ENCODE assay signal across 29 cellular contexts in the genomic region with DNA sequence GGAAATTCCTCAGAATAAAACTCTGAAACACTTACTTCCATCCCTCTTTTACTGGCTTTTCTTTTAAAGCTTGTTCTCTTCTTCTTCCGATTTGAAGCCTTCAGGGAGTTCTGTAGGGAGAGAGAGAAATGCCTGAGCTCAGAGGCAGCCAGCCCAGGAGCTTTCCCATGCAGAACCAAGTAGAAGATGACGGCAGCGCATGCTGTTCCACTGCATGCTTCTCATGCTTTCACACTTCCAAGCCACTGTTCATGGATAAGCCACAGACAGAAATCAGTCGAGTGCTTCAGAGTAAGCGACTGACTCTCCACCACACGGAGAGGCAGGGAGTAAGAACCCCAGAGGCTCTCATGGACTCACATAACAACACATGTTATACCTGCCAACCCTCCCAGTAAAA.
DNase-seq lines count a peak whose midpoint lies in the region; ATAC-seq and TF ChIP-seq lines count a peak whose summit lies in the region.
"Had no signal": no experiment of that assay in that cellular context is flagged by ENCODE, and none has a peak within 500 bp of the region (broad histone marks: within the 10 kb centered on the region; RNA-seq: fewer than 3 reads in every experiment).

No MANE protein-coding gene starts in this region.

- H3K27me3 ChIP-seq in right cardiac atrium (ENCODE audit: control insufficient read depth, insufficient read depth), result no peaks in the 10 kb centered on the region
- peaks cover 5% of the 10 kb centered on the region for H3K27me3 ChIP-seq in left ventricle myocardium inferior (ENCODE audit: low read depth)
- no peaks in the 10 kb centered on the region for H3K27me3 ChIP-seq in thyroid gland
- peaks cover 0 to 11% of the 10 kb centered on the region in 2 donors for H3K27me3 ChIP-seq in left lung
- H3K27me3 ChIP-seq: esophagus squamous epithelium had no signal

- H3K36me3 Mint-ChIP-seq in osteocyte (ENCODE audit: unreplicated experiment), result no peaks in the 10 kb centered on the region
- H3K36me3 Mint-ChIP-seq: activated CD8-positive, alpha-beta memory T cell treated with anti-CD3 and anti-CD28 coated beads, Interleukin-2, amount 10 ng/mL, durations not matched to agents 7 days and 5 days; CD8-positive, alpha-beta T cell; natural killer cell treated with Interleukin-12 subunit alpha and Interleukin-12 subunit beta and Interleukin-15 and Interleukin-18, amount 100 ng/mL, for 72 hours had no signal

- H3K9me3 Mint-ChIP-seq in osteocyte (ENCODE audit: unreplicated experiment), result no peaks in the 10 kb centered on the region
- H3K9me3 Mint-ChIP-seq: activated T-cell treated with anti-CD3 and anti-CD28 coated beads, Interleukin-2, amount 50 U/mL, for 4 hours; CD8-positive, alpha-beta T cell; natural killer cell treated with Interleukin-12 subunit alpha and Interleukin-12 subunit beta and Interleukin-15 and Interleukin-18, amount 100 ng/mL, for 72 hours; stimulated activated naive CD8-positive, alpha-beta T cell treated with anti-CD3 and anti-CD28 coated beads, Interleukin-15, Interleukin-2, amounts not matched to agents 100 ng/mL and 50 ng/mL, for 24 hours had no signal

- 41% methylated on average over 6 of the region's 6 CpGs for WGBS in right cardiac atrium
- 34 to 38% methylated on average over 6 of the region's 6 CpGs for WGBS in thyroid gland, 2 donors

- H3K9me3 ChIP-seq in right cardiac atrium (ENCODE audit: control insufficient read depth, low read length), result no peaks in the 10 kb centered on the region
- H3K9me3 ChIP-seq in left ventricle myocardium inferior (replicated peaks), result no peaks in the 10 kb centered on the region
- no peaks in the 10 kb centered on the region for H3K9me3 ChIP-seq in thyroid gland
- H3K9me3 ChIP-seq in left lung, result no peaks in the 10 kb centered on the region
- H3K9me3 ChIP-seq: esophagus squamous epithelium, mucosa of descending colon, spleen, thoracic aorta had no signal

- no peaks in the 10 kb centered on the region for H3K27me3 Mint-ChIP-seq in osteocyte (ENCODE audit: unreplicated experiment)

- H3K4me1 ChIP-seq in right cardiac atrium (ENCODE audit: control insufficient read depth, insufficient read depth, low read length) (no peaks in the 10 kb centered on the region), left ventricle myocardium inferior (peaks cover 6% of the 10 kb centered on the region), thyroid gland (peaks cover 10 to 23% of the 10 kb centered on the region in 2 donors), left lung (no peaks in the 10 kb centered on the region)
- H3K4me1 ChIP-seq: esophagus squamous epithelium, spleen had no signal

- H3K27ac ChIP-seq in right cardiac atrium (ENCODE audit: low read length), result no peak overlapping the region
- no peak overlapping the region for H3K27ac ChIP-seq in left ventricle myocardium inferior (replicated peaks)
- peak overlapping the region; percentile 85 to 95 (median 88) for H3K27ac ChIP-seq in thyroid gland
- H3K27ac ChIP-seq in left lung, result no peak overlapping the region
- H3K27ac ChIP-seq: esophagus squamous epithelium, spleen had no signal

- H3K36me3 ChIP-seq in left ventricle myocardium inferior, result no peaks in the 10 kb centered on the region
- no peaks in the 10 kb centered on the region for H3K36me3 ChIP-seq in thyroid gland
- H3K36me3 ChIP-seq in left lung, result no peaks in the 10 kb centered on the region
- H3K36me3 ChIP-seq: esophagus squamous epithelium, spleen, thoracic aorta had no signal

- intact Hi-C loops in right cardiac atrium (cut with DNase I), result no loop called here
- intact Hi-C loops in left ventricle myocardium inferior (cut with micrococcal nuclease), result no loop called here
- intact Hi-C loops in thyroid gland (cut with DNase I), result no loop called here
- intact Hi-C loops in posterior cingulate gyrus (cut with DNase I), result loop anchor here (5.0 kb wide), 1 partner anchor 398 kb away; no protein-coding TSS in a partner anchor
- intact Hi-C loops in left lung (cut with DNase I), result loop anchor here in 1 of 2 donors (10.0 kb wide), 1 partner anchor 1125 kb away; no protein-coding TSS in a partner anchor

- H3K4me3 ChIP-seq in right cardiac atrium (ENCODE audit: low read length) (no peak overlapping the region), left ventricle myocardium inferior (no peak overlapping the region), thyroid gland (replicated peaks in 1 of 3) (peak overlapping the region; percentile 2 to 30 (median 18)), left lung (no peak overlapping the region)
- H3K4me3 ChIP-seq: esophagus squamous epithelium, lung, mucosa of descending colon, spleen, thoracic aorta had no signal

- H3K4me3 Mint-ChIP-seq in osteocyte (ENCODE audit: unreplicated experiment), result no peak overlapping the region
- H3K4me3 Mint-ChIP-seq: activated CD8-positive, alpha-beta memory T cell treated with anti-CD3 and anti-CD28 coated beads, Interleukin-2, amount 10 ng/mL, durations not matched to agents 7 days and 5 days; activated T-cell treated with anti-CD3 and anti-CD28 coated beads, Interleukin-2, amount 50 U/mL, for 4 hours; B cell; CD8-positive, alpha-beta T cell; natural killer cell treated with Interleukin-12 subunit alpha and Interleukin-12 subunit beta and Interleukin-15 and Interleukin-18, amount 100 ng/mL, for 72 hours; stimulated activated naive CD8-positive, alpha-beta T cell treated with anti-CD3 and anti-CD28 coated beads, Interleukin-15, Interleukin-2, amounts not matched to agents 100 ng/mL and 50 ng/mL, for 24 hours; T-helper 17 cell had no signal

- no peak for TF ChIP-seq CTCF in left ventricle myocardium inferior (IDR thresholded peaks at IDR 0.05; ENCODE audit: borderline replicate concordance)
- no peak for TF ChIP-seq CTCF in thyroid gland (IDR thresholded peaks at IDR 0.05)
- no peak for TF ChIP-seq CTCF in osteocyte (IDR thresholded peaks at IDR 0.05)
- TF ChIP-seq CTCF in left lung (IDR thresholded peaks at IDR 0.05), result no peak

- peaks cover 10% of the 10 kb centered on the region for H3K4me1 Mint-ChIP-seq in osteocyte (ENCODE audit: unreplicated experiment)
- H3K4me1 Mint-ChIP-seq: activated CD8-positive, alpha-beta memory T cell treated with anti-CD3 and anti-CD28 coated beads, Interleukin-2, amount 10 ng/mL, durations not matched to agents 7 days and 5 days; B cell had no signal

- DNase-seq in right cardiac atrium (peak in 1 of 3 donors; percentile 35), left ventricle myocardium inferior (no peak), fibroblast of gingiva (ENCODE audit: low read depth) (peak; percentile 25), left kidney (ENCODE audit: low read depth, low spot score) (peak; percentile 57), thyroid gland (peak; percentile 90 to 91), posterior cingulate gyrus (no peak), osteocyte (ENCODE audit: extremely low spot score, unreplicated experiment) (no peak), left lung (no peak)
- DNase-seq: activated CD4-positive, alpha-beta T cell treated with anti-CD3 and anti-CD28 coated beads, Interleukin-2, amount 50 U/mL, for 4 hours; activated CD8-positive, alpha-beta memory T cell treated with anti-CD3 and anti-CD28 coated beads, Interleukin-2, amount 10 ng/mL, durations not matched to agents 7 days and 5 days; activated T-cell treated with anti-CD3 and anti-CD28 coated beads, Interleukin-2, amount 50 U/mL, for 4 hours; CD8-positive, alpha-beta T cell; cerebellar nuclear complex; esophagus squamous epithelium; Kasumi-1; mucosa of descending colon; NCI-H1417; NCI-H2081; NCI-H524 treated with DMSO at 0.1 percent for 48 hours; OCI-M1; spleen; stimulated activated CD4-positive, alpha-beta T cell treated with anti-CD3 and anti-CD28 coated beads, Interleukin-2, amount 100 ng/mL, for 24 hours; T-helper 17 cell had no signal

- ATAC-seq in right cardiac atrium (peak; percentile 41 to 55), left lung (no peak)
- ATAC-seq: activated CD8-positive, alpha-beta memory T cell treated with anti-CD3 and anti-CD28 coated beads, Interleukin-2, amount 10 ng/mL, durations not matched to agents 7 days and 5 days; activated T-cell treated with anti-CD3 and anti-CD28 coated beads, Interleukin-2, amount 50 U/mL, for 4 hours; CD8-positive, alpha-beta T cell; mucosa of descending colon; natural killer cell treated with Interleukin-12 subunit alpha and Interleukin-12 subunit beta and Interleukin-15 and Interleukin-18, amount 100 ng/mL, for 72 hours; SK-N-SH treated with all-trans-retinoic acid at 6 μM for 48 hours; T-helper 17 cell had no signal

- H3K27ac Mint-ChIP-seq in osteocyte (ENCODE audit: unreplicated experiment), result no peak overlapping the region
- H3K27ac Mint-ChIP-seq: activated CD8-positive, alpha-beta memory T cell treated with anti-CD3 and anti-CD28 coated beads, Interleukin-2, amount 10 ng/mL, durations not matched to agents 7 days and 5 days; B cell; CD8-positive, alpha-beta T cell; natural killer cell treated with Interleukin-12 subunit alpha and Interleukin-12 subunit beta and Interleukin-15 and Interleukin-18, amount 100 ng/mL, for 72 hours; stimulated activated naive CD8-positive, alpha-beta T cell treated with anti-CD3 and anti-CD28 coated beads, Interleukin-15, Interleukin-2, amounts not matched to agents 100 ng/mL and 50 ng/mL, for 24 hours; T-helper 17 cell had no signal

- TF ChIP-seq POLR2A in thyroid gland (IDR thresholded peaks at IDR 0.05), result peak in 1 of 2 donors; percentile 85

Comparison
In these comparisons a context has a peak if more than half of its experiments do, and no peak if none do; other contexts are left out.
1. DNase-seq: peak in fibroblast of gingiva (single experiment), left kidney (single experiment) and thyroid gland (2 of 2); none in left ventricle myocardium inferior (single experiment), posterior cingulate gyrus (0 of 10), osteocyte (single experiment) and left lung (0 of 2).
2. H3K27ac ChIP-seq: peak in thyroid gland (3 of 3); none in right cardiac atrium (single experiment), left ventricle myocardium inferior (single experiment) and left lung (0 of 2).
3. H3K4me3 ChIP-seq: peak in thyroid gland (3 of 3); none in right cardiac atrium (single experiment), left ventricle myocardium inferior (single experiment) and left lung (0 of 2).